ENCODE assay signal across 2 cellular contexts in genomic region chr13:112056739-112057433, GRCh38.
TF ChIP-seq lines count a peak whose summit lies in the region.

No MANE protein-coding gene starts in this region.

TF ChIP-seq in SK-N-SH, 30 proteins besides CTCF, POLR2A, EP300 and RAD21 (continued from another document):
- TF ChIP-seq IRF3 (IDR thresholded peaks at IDR 0.05; ENCODE audit: low read depth, low read length), result no peak
- no peak for TF ChIP-seq USF1 (IDR thresholded peaks at IDR 0.05; ENCODE audit: borderline replicate concordance, low read depth)
- no peak for TF ChIP-seq ZBTB33 (IDR thresholded peaks at IDR 0.05; ENCODE audit: borderline replicate concordance, low read depth)
- TF ChIP-seq MXI1 (IDR thresholded peaks at IDR 0.05; ENCODE audit: low read depth, low read length), result no peak
- no peak for TF ChIP-seq JUND (IDR thresholded peaks at IDR 0.05)
TF ChIP-seq in SK-N-SH: peak in this region for 0.

TF ChIP-seq in SK-N-SH treated with all-trans-retinoic acid at 6 μM for 48 hours, 23 proteins besides CTCF, POLR2A, EP300 and RAD21 (continued from another document):
- TF ChIP-seq PPARA (CRISPR knock-in tag; IDR thresholded peaks at IDR 0.05; ENCODE audit: borderline replicate concordance), result no peak
- no peak for TF ChIP-seq BACH2 (CRISPR knock-in tag; IDR thresholded peaks at IDR 0.05; ENCODE audit: borderline replicate concordance)
- TF ChIP-seq CREB5 (CRISPR knock-in tag; IDR thresholded peaks at IDR 0.05; ENCODE audit: low read depth), result no peak
- TF ChIP-seq OSR1 (CRISPR knock-in tag; IDR thresholded peaks at IDR 0.05), result no peak
- no peak for TF ChIP-seq ZNF70 (CRISPR knock-in tag; IDR thresholded peaks at IDR 0.05)
- TF ChIP-seq ZFP30 (CRISPR knock-in tag; IDR thresholded peaks at IDR 0.05), result no peak
- no peak for TF ChIP-seq RARB (CRISPR knock-in tag; IDR thresholded peaks at IDR 0.05)
- TF ChIP-seq TCF4 (CRISPR knock-in tag; IDR thresholded peaks at IDR 0.05; ENCODE audit: borderline replicate concordance), result no peak
